ENCODE assay signal across 10 cellular contexts in the genomic region with DNA sequence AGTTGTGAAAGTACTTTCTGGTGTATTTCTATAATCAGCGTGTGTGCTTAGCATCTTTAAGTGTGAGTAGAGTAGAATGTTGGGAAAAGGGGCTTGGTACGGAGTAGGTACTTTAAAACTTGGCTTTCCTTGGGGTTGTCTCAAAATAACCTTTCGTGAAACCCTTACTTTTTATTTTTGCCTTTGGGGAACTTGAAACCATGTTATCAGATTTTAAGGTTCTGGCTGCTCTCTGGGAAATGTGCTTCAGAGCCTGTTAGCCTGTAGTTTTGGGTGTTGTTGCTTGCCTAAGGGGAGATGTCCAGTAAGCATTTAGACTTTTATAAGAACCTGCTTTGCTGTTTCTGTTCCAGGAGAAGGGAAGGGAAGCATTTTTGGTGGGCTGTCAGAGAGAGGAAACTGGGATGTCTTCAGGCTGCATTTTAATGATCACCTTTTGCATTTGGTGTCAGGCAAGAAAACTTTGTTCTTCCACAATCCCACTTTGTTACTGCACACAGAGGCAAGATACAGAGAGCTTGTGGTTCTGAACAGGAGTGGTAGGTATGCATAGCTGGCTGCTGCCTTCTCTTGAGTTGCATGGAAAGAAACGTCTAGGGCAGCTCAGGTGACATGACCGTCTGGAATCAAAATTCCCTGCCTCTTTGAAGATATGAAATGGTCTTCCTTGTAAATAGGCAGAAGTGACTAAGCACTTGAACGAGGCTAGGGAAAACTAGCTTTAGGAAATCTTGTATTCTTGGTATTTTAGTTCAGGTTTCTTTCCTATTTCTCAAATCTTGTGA. TPM values are rescaled to one million over a fixed set of nuclear protein-coding genes. Genes with fewer than 3 reads are reported as not detected.
DNase-seq lines count a peak whose midpoint lies in the region; ATAC-seq and TF ChIP-seq lines count a peak whose summit lies in the region.
"Had no signal": no experiment of that assay in that cellular context is flagged by ENCODE, and none has a peak within 500 bp of the region (broad histone marks: within the 10 kb centered on the region; RNA-seq: fewer than 3 reads in every experiment).

No MANE protein-coding gene starts in this region.

- no peaks in the 10 kb centered on the region for H3K36me3 ChIP-seq in hepatocyte (replicated peaks; ENCODE audit: insufficient read depth, low read depth)
- H3K36me3 ChIP-seq in stomach smooth muscle (ENCODE audit: control insufficient read depth in 2 of 2, insufficient read depth in 2 of 2, low read length in 2 of 2) = no peaks in the 10 kb centered on the region
- no peaks in the 10 kb centered on the region for H3K36me3 ChIP-seq in thyroid gland

- TF ChIP-seq CTCF in WI38 (IDR thresholded peaks at IDR 0.05; ENCODE audit: low read depth, low read length) (no peak), hepatocyte (IDR thresholded peaks at IDR 0.05; ENCODE audit: poor library complexity) (no peak), thyroid gland (IDR thresholded peaks at IDR 0.05) (no peak)

- 48% methylated on average over 6 of the region's 6 CpGs for WGBS in hepatocyte (ENCODE audit: low lambda C conversion rate, missing lambda C conversion rate)
- 55 to 63% methylated on average over 6 of the region's 6 CpGs for WGBS in thyroid gland, 2 donors

- H3K36me3 Mint-ChIP-seq in activated CD8-positive, alpha-beta memory T cell treated with anti-CD3 and anti-CD28 coated beads, Interleukin-2, amount 10 ng/mL, durations not matched to agents 7 days and 5 days = peaks cover 8% of the 10 kb centered on the region

- no peak for ATAC-seq in activated CD8-positive, alpha-beta memory T cell treated with anti-CD3 and anti-CD28 coated beads, Interleukin-2, amount 10 ng/mL, durations not matched to agents 7 days and 5 days
- ATAC-seq in left colon = no peak

- H3K27ac ChIP-seq in hepatocyte (peak overlapping the region; percentile 23), stomach smooth muscle (ENCODE audit: low read length) (no peak overlapping the region), thyroid gland (no peak overlapping the region)

- H3K4me1 ChIP-seq in hepatocyte (ENCODE audit: insufficient read depth) = peaks cover 15% of the 10 kb centered on the region
- peaks cover 5% of the 10 kb centered on the region for H3K4me1 ChIP-seq in stomach smooth muscle (ENCODE audit: control insufficient read depth, insufficient read depth, low read length)
- H3K4me1 ChIP-seq in thyroid gland = peaks cover 12 to 14% of the 10 kb centered on the region in 2 donors

- no peaks in the 10 kb centered on the region for H3K27me3 Mint-ChIP-seq in activated CD8-positive, alpha-beta memory T cell treated with anti-CD3 and anti-CD28 coated beads, Interleukin-2, amount 10 ng/mL, durations not matched to agents 7 days and 5 days

- peak overlapping the region; percentile 98 for H3K4me2 ChIP-seq in hepatocyte

- no peaks in the 10 kb centered on the region for H3K9me3 Mint-ChIP-seq in activated CD8-positive, alpha-beta memory T cell treated with anti-CD3 and anti-CD28 coated beads, Interleukin-2, amount 10 ng/mL, durations not matched to agents 7 days and 5 days (ENCODE audit: low read depth)

- H2AFZ ChIP-seq in hepatocyte = no peak overlapping the region

- CTCF ChIA-PET in activated CD8-positive, alpha-beta memory T cell treated with anti-CD3 and anti-CD28 coated beads, Interleukin-2, amount 10 ng/mL, durations not matched to agents 7 days and 5 days (lab: Charles Lee) = interaction anchor here (1.0 to 3.1 kb wide), 2 partner anchors 24 to 155 kb away, joined by 4 to 13 read pairs; partner anchors contain the start of gene C1QBP

- peaks cover 30% of the 10 kb centered on the region for H3K4me1 Mint-ChIP-seq in activated CD8-positive, alpha-beta memory T cell treated with anti-CD3 and anti-CD28 coated beads, Interleukin-2, amount 10 ng/mL, durations not matched to agents 7 days and 5 days

- peaks cover 45% of the 10 kb centered on the region for H4K20me1 ChIP-seq in hepatocyte (ENCODE audit: insufficient read depth, poor library complexity, severe bottlenecking)

- H3K4me3 Mint-ChIP-seq in activated CD8-positive, alpha-beta memory T cell treated with anti-CD3 and anti-CD28 coated beads, Interleukin-2, amount 10 ng/mL, durations not matched to agents 7 days and 5 days = peak overlapping the region; percentile 83

- peak overlapping the region; percentile 1 to 65 for H3K9ac ChIP-seq in stomach smooth muscle (ENCODE audit: low read length in 2 of 2)

- H3K27ac Mint-ChIP-seq in activated CD8-positive, alpha-beta memory T cell treated with anti-CD3 and anti-CD28 coated beads, Interleukin-2, amount 10 ng/mL, durations not matched to agents 7 days and 5 days = peak overlapping the region; percentile 8

- H3K9me2 ChIP-seq in hepatocyte (replicated peaks; ENCODE audit: insufficient read depth) = no peaks in the 10 kb centered on the region

- no peak for DNase-seq in activated CD8-positive, alpha-beta memory T cell treated with anti-CD3 and anti-CD28 coated beads, Interleukin-2, amount 10 ng/mL, durations not matched to agents 7 days and 5 days
- DNase-seq in activated CD8-positive, alpha-beta memory T cell treated with anti-CD3 and anti-CD28 coated beads, Interleukin-2, amount 50 U/mL, for 4 hours = no peak
- peak; percentile 39 for DNase-seq in hepatocyte (ENCODE audit: low spot score)
- DNase-seq in stimulated activated CD4-positive, alpha-beta T cell treated with anti-CD3 and anti-CD28 coated beads, Interleukin-4, amount 100 ng/mL, for 24 hours = no peak
- DNase-seq in left colon = no peak
- no peak for DNase-seq in thyroid gland
- DNase-seq: DMS79, NCI-H187 treated with DMSO at 0.1 percent for 48 hours had no signal

- H3K9me3 ChIP-seq in hepatocyte (ENCODE audit: low read depth) (no peaks in the 10 kb centered on the region), stomach smooth muscle (ENCODE audit: control insufficient read depth in 2 of 2, low read length in 2 of 2) (no peaks in the 10 kb centered on the region), thyroid gland (no peaks in the 10 kb centered on the region)

- TF ChIP-seq POLR2A in thyroid gland (IDR thresholded peaks at IDR 0.05) = no peak

- intact Hi-C loops in left colon (cut with DNase I, micrococcal nuclease) = no loop called here
- intact Hi-C loops in thyroid gland (cut with DNase I) = loop anchor here (10.0 kb wide), 1 partner anchor 151 kb away; the partner anchor contains the start of gene C1QBP

- no peaks in the 10 kb centered on the region for H3K27me3 ChIP-seq in hepatocyte
- no peaks in the 10 kb centered on the region for H3K27me3 ChIP-seq in stomach smooth muscle (ENCODE audit: control insufficient read depth in 1 of 2, insufficient read depth in 2 of 2, low read length in 2 of 2)
- no peaks in the 10 kb centered on the region for H3K27me3 ChIP-seq in thyroid gland

- peaks cover 61% of the 10 kb centered on the region for H3K79me2 ChIP-seq in hepatocyte

- peak overlapping the region; percentile 75 for H3K4me3 ChIP-seq in WI38 (ENCODE audit: low read depth, low read length)
- H3K4me3 ChIP-seq in hepatocyte = peak overlapping the region; percentile 85
- H3K4me3 ChIP-seq in stomach smooth muscle (ENCODE audit: low read length in 2 of 2) = peak overlapping the region; percentile 59 to 76
- H3K4me3 ChIP-seq in thyroid gland (replicated peaks in 1 of 3) = no peak overlapping the region

RNA-seq across cellular contexts. Expression of gene RABEP1, which starts 1.6 kb away (rescaled TPM):
- 10 to 100 TPM; 35.1 to 38.0 TPM for total RNA-seq in activated CD8-positive, alpha-beta memory T cell treated with anti-CD3 and anti-CD28 coated beads, Interleukin-2, amount 10 ng/mL, durations not matched to agents 7 days and 5 days
- total RNA-seq in hepatocyte (35.2 and 47.9 TPM in 2 replicates), left colon (10 to 100 TPM; 28.1 to 29.1 TPM), thyroid gland (10 to 100 TPM; 36.0 to 57.7 (median 40.9) TPM)
- polyA plus RNA-seq in hepatocyte = 31.0 and 31.7 TPM in 2 replicates

RNA-seq across cellular contexts. Expression of gene SCIMP, which starts 49.1 kb away (rescaled TPM):
- total RNA-seq in activated CD8-positive, alpha-beta memory T cell treated with anti-CD3 and anti-CD28 coated beads, Interleukin-2, amount 10 ng/mL, durations not matched to agents 7 days and 5 days = not detected
- total RNA-seq in hepatocyte = 0.03 TPM in 1 of 2 replicates, not detected in the other
- polyA plus RNA-seq in hepatocyte = 0.07 and 0.57 TPM in 2 replicates
- 1 to 10 TPM in 1 of 2 donors, under 1 TPM in 1; 0.64 to 2.3 TPM for total RNA-seq in left colon
- total RNA-seq in thyroid gland = 1 to 10 TPM in 1 of 4 donors, under 1 TPM in 1, not detected in 2; 0.59 to 1.0 TPM

Comparison
In these comparisons a context has a peak if more than half of its experiments do, and no peak if none do; other contexts are left out.
1. H3K4me3 ChIP-seq: peak in WI38 (single experiment), hepatocyte (single experiment) and stomach smooth muscle (2 of 2); none in thyroid gland (0 of 3).